In genomic region chr3:184185461-184186183, GRCh38 we compare ENCODE assay signal across 8 cellular contexts. TPM values are rescaled to one million over a fixed set of nuclear protein-coding genes. Genes with fewer than 3 reads are reported as not detected.
A peak's percentile ranks its signal among the peaks of the same experiment; 100 is the strongest.
DNase-seq lines count a peak whose midpoint lies in the region; ATAC-seq and TF ChIP-seq lines count a peak whose summit lies in the region.

No MANE protein-coding gene starts in this region.

- intact Hi-C loops in ascending aorta (cut with DNase I): loop anchor here (1.0 to 5.0 kb wide), 8 partner anchors 9 to 177 kb away; partner anchors contain the start of genes ABCC5, CLCN2, EEF1AKMT4 and EIF2B5
- intact Hi-C loops in right cardiac atrium (cut with DNase I): loop anchor here in 2 of 4 donors (5.0 to 10.0 kb wide), 2 partner anchors 38 to 109 kb away; partner anchors contain the start of gene PSMD2 (in 1 of the 2)
- intact Hi-C loops in uterus (cut with DNase I; ENCODE audit: low total_unique reads): loop anchor here (10.0 kb wide), 1 partner anchor 129 kb away; the partner anchor contains the start of gene EIF4G1

- no peak for TF ChIP-seq CTCF in ascending aorta (IDR thresholded peaks at IDR 0.05)
- peak in 1 of 4 experiments; percentile 29 for TF ChIP-seq CTCF in uterus (IDR thresholded peaks at IDR 0.05)

- H3K27me3 ChIP-seq in ascending aorta: no peaks in the 10 kb centered on the region
- no peaks in the 10 kb centered on the region for H3K27me3 ChIP-seq in right cardiac atrium (ENCODE audit: control insufficient read depth, insufficient read depth)
- H3K27me3 ChIP-seq in uterus: no peaks in the 10 kb centered on the region

- no peak for TF ChIP-seq POLR2A in uterus (IDR thresholded peaks at IDR 0.05)

- ATAC-seq in GM18502 (IDR thresholded peaks at IDR 0.05; ENCODE audit: poor library complexity, unreplicated experiment): peak; percentile 92
- ATAC-seq in HG02943 (IDR thresholded peaks at IDR 0.05; ENCODE audit: low read depth, unreplicated experiment): peak; percentile 84
- peak; percentile 98 for ATAC-seq in right cardiac atrium

- no peaks in the 10 kb centered on the region for H3K9me3 ChIP-seq in ascending aorta
- H3K9me3 ChIP-seq in right cardiac atrium (ENCODE audit: control insufficient read depth, low read length): no peaks in the 10 kb centered on the region
- no peaks in the 10 kb centered on the region for H3K9me3 ChIP-seq in uterus

- 2% methylated on average over 55 of the region's 55 CpGs for WGBS in right cardiac atrium

- peak; percentile 96 to 98 for DNase-seq in NCI-H187 (lab: John Stamatoyannopoulos, UW)
- peak; percentile 99 to 100 (median 99) for DNase-seq in T-helper 2 cell
- DNase-seq in ascending aorta (ENCODE audit: low spot score in 2 of 2): peak; percentile 98 to 100
- DNase-seq in right cardiac atrium: peak; percentile 100
- DNase-seq in pulmonary artery endothelial cell (ENCODE audit: low read depth, low spot score): peak; percentile 94
- peak; percentile 99 for DNase-seq in uterus

- peaks cover 0 to 16% of the 10 kb centered on the region in 2 donors for H3K4me1 ChIP-seq in ascending aorta
- peaks cover 2% of the 10 kb centered on the region for H3K4me1 ChIP-seq in right cardiac atrium (ENCODE audit: control insufficient read depth, insufficient read depth, low read length)
- H3K4me1 ChIP-seq in uterus: peaks cover 0 to 16% of the 10 kb centered on the region in 2 donors

- peak overlapping the region; percentile 87 to 93 for H3K27ac ChIP-seq in ascending aorta
- H3K27ac ChIP-seq in right cardiac atrium (ENCODE audit: low read length): peak overlapping the region; percentile 91
- H3K27ac ChIP-seq in uterus: peak overlapping the region; percentile 80

- peaks cover 58 to 66% of the 10 kb centered on the region in 2 donors for H3K36me3 ChIP-seq in ascending aorta
- H3K36me3 ChIP-seq in uterus: no peaks in the 10 kb centered on the region

- H3K4me3 ChIP-seq in ascending aorta: peak overlapping the region; percentile 91 to 97
- peak overlapping the region; percentile 85 for H3K4me3 ChIP-seq in right cardiac atrium (ENCODE audit: low read length)
- peak overlapping the region; percentile 69 to 91 for H3K4me3 ChIP-seq in uterus

RNA-seq across cellular contexts. Expression of gene ABCF3, which starts 0.4 kb away (rescaled TPM):
- total RNA-seq in ascending aorta: 93.3 TPM
- 10 to 100 TPM; 59.2 to 72.9 (median 63.5) TPM for total RNA-seq in right cardiac atrium
- polyA plus RNA-seq in right cardiac atrium: 50.9 TPM
- 52.1 and 69.1 TPM in 2 replicates for total RNA-seq in pulmonary artery endothelial cell
- 10 to 100 TPM; 11.8 to 73.0 (median 36.8) TPM for total RNA-seq in uterus

RNA-seq across cellular contexts. Expression of gene AP2M1, which starts 11.0 kb away (rescaled TPM):
- total RNA-seq in ascending aorta (101 TPM), right cardiac atrium (100 to 1,000 TPM; 271 to 340 (median 329) TPM), pulmonary artery endothelial cell (413 and 506 TPM in 2 replicates), uterus (100 to 1,000 TPM in 3 of 4 donors, 10 to 100 TPM in 1; 81.8 to 248 (median 172) TPM)
- polyA plus RNA-seq in right cardiac atrium: 330 TPM

RNA-seq across cellular contexts. Expression of gene DVL3, which starts 30.4 kb away (rescaled TPM):
- total RNA-seq in ascending aorta (36.6 TPM), right cardiac atrium (10 to 100 TPM; 61.1 to 67.4 (median 65.3) TPM), pulmonary artery endothelial cell (21.2 and 30.0 TPM in 2 replicates), uterus (10 to 100 TPM; 20.5 to 86.3 (median 57.4) TPM)
- polyA plus RNA-seq in right cardiac atrium: 39.8 TPM

RNA-seq across cellular contexts. Expression of gene VWA5B2, which starts 43.8 kb away (rescaled TPM):
- total RNA-seq in ascending aorta: 0.32 TPM
- not detected for total RNA-seq in right cardiac atrium
- polyA plus RNA-seq in right cardiac atrium: 0.07 TPM
- not detected in 2 replicates for total RNA-seq in pulmonary artery endothelial cell
- total RNA-seq in uterus: under 1 TPM in 1 of 4 donors, not detected in 3; 0.35 TPM

RNA-seq across cellular contexts. Expression of gene EIF2B5, which starts 50.5 kb away (rescaled TPM):
- total RNA-seq in ascending aorta: 24.7 TPM
- total RNA-seq in right cardiac atrium: 10 to 100 TPM; 30.8 to 34.5 (median 33.0) TPM
- 28.3 TPM for polyA plus RNA-seq in right cardiac atrium
- total RNA-seq in pulmonary artery endothelial cell: 41.0 and 53.0 TPM in 2 replicates
- total RNA-seq in uterus: 10 to 100 TPM in 3 of 4 donors, 1 to 10 TPM in 1; 6.5 to 48.0 (median 32.3) TPM

Comparison
In these comparisons a context has a peak if more than half of its experiments do, and no peak if none do; other contexts are left out.
1. Peak in every context shown above with its lines: DNase-seq, ATAC-seq, H3K4me3 ChIP-seq and H3K27ac ChIP-seq.